ENCODE assay signal across 24 cellular contexts in genomic region chr10:17731331-17731730, GRCh38. TPM values are rescaled to one million over a fixed set of nuclear protein-coding genes. Genes with fewer than 3 reads are reported as not detected.
DNase-seq lines count a peak whose midpoint lies in the region; ATAC-seq and TF ChIP-seq lines count a peak whose summit lies in the region.
"Had no signal": no experiment of that assay in that cellular context is flagged by ENCODE, and none has a peak within 500 bp of the region (broad histone marks: within the 10 kb centered on the region; RNA-seq: fewer than 3 reads in every experiment).

No MANE protein-coding gene starts in this region.

- CTCF ChIA-PET in WTC11 (lab: Charles Lee) = interaction anchor here (0.6 to 0.7 kb wide), 3 partner anchors 18 to 504 kb away, joined by 3 to 4 read pairs (median 3); no protein-coding TSS in a partner anchor

- peak overlapping the region; percentile 9; the same call in 1 of the 2 replicates for H3K27ac Mint-ChIP-seq in WTC11
- H3K27ac Mint-ChIP-seq in dendritic cell treated with granulocyte-macrophage colony-stimulating factor and Interleukin-4, amounts not matched to agents 40 ng/mL and 50 ng/mL, for 4 days = peak overlapping the region; percentile 45
- H3K27ac Mint-ChIP-seq: CD14-positive monocyte; CD4-positive, alpha-beta T cell; CD8-positive, alpha-beta memory T cell; HFFc6 had no signal

- ATAC-seq in heart left ventricle (no peak), WTC11 (no peak)
- ATAC-seq: A549, GM23338 had no signal

- peaks cover 0 to 20% (median 8%) of the 10 kb centered on the region in 12 donors for H3K4me1 ChIP-seq in heart left ventricle
- peaks cover 0 to 12% of the 10 kb centered on the region in 2 donors for H3K4me1 ChIP-seq in right atrium auricular region
- peaks cover 6 to 11% of the 10 kb centered on the region in 2 donors for H3K4me1 ChIP-seq in mucosa of rectum (ENCODE audit: control insufficient read depth in 2 of 2, insufficient read depth in 2 of 2, low read length in 2 of 2)
- H3K4me1 ChIP-seq: A549, BE2C, HAP-1 had no signal

- H3K4me1 Mint-ChIP-seq in WTC11 = no peaks in the 10 kb centered on the region
- H3K4me1 Mint-ChIP-seq in dendritic cell treated with granulocyte-macrophage colony-stimulating factor and Interleukin-4, amounts not matched to agents 40 ng/mL and 50 ng/mL, for 4 days (ENCODE audit: low read depth) = peaks cover 21% of the 10 kb centered on the region
- H3K4me1 Mint-ChIP-seq: CD8-positive, alpha-beta memory T cell; GM23338 had no signal

- TF ChIP-seq POLR2A in heart left ventricle (IDR thresholded peaks at IDR 0.05) = no peak

- H3K27me3 Mint-ChIP-seq in WTC11 (ENCODE audit: low read depth) = no peaks in the 10 kb centered on the region
- no peaks in the 10 kb centered on the region for H3K27me3 Mint-ChIP-seq in dendritic cell treated with granulocyte-macrophage colony-stimulating factor and Interleukin-4, amounts not matched to agents 40 ng/mL and 50 ng/mL, for 4 days
- H3K27me3 Mint-ChIP-seq: CD4-positive, alpha-beta T cell; CD8-positive, alpha-beta memory T cell had no signal

- intact Hi-C loops in heart left ventricle (cut with DNase I) = loop anchor here in 2 of 10 donors (2.0 to 10.0 kb wide), 2 partner anchors 115 to 483 kb away; partner anchors contain the start of gene HACD1 (in 1 of the 2)
- intact Hi-C loops in dendritic cell treated with granulocyte-macrophage colony-stimulating factor and Interleukin-4, amounts not matched to agents 40 ng/mL and 50 ng/mL, for 4 days (cut with micrococcal nuclease) = no loop called here

- no peak overlapping the region for H3K4me3 Mint-ChIP-seq in WTC11
- no peak overlapping the region for H3K4me3 Mint-ChIP-seq in dendritic cell treated with granulocyte-macrophage colony-stimulating factor and Interleukin-4, amounts not matched to agents 40 ng/mL and 50 ng/mL, for 4 days
- H3K4me3 Mint-ChIP-seq: CD14-positive monocyte; CD4-positive, alpha-beta T cell; CD8-positive, alpha-beta memory T cell; GM23338; HFFc6 had no signal

- 69 to 79% (median 70%) methylated on average over 3 of the region's 3 CpGs for WGBS in heart left ventricle, 4 donors

- DNase-seq in heart left ventricle (no peak), right atrium auricular region (ENCODE audit: low spot score) (no peak), WTC11 (ENCODE audit: low spot score) (no peak), cerebellum (ENCODE audit: low spot score) (no peak), islet precursor cell (no peak), GM10266 (ENCODE audit: extremely low spot score) (no peak)
- DNase-seq: 8988T; ACHN; AML-193; BE2C; CD4-positive, alpha-beta T cell; CD8-positive, alpha-beta memory T cell; DMS 273 treated with DMSO at 0.1 percent for 48 hours; DMS79; EL; GDM1; HFFc6 had no signal

- H3K9ac ChIP-seq in mucosa of rectum (ENCODE audit: low read depth in 1 of 2, low read length in 2 of 2) = peak overlapping the region in 1 of 2 donors; percentile 26
- H3K9ac ChIP-seq: BLaER1 treated with 17β-estradiol and CSF1 and Interleukin-3, amounts not matched to agents 10 nM and 100 nM had no signal

- no peaks in the 10 kb centered on the region for H3K9me3 Mint-ChIP-seq in WTC11
- no peaks in the 10 kb centered on the region for H3K9me3 Mint-ChIP-seq in dendritic cell treated with granulocyte-macrophage colony-stimulating factor and Interleukin-4, amounts not matched to agents 40 ng/mL and 50 ng/mL, for 4 days
- H3K9me3 Mint-ChIP-seq: CD14-positive monocyte; CD4-positive, alpha-beta T cell; CD8-positive, alpha-beta memory T cell; GM23338; HFFc6 had no signal

- POLR2A ChIA-PET in WTC11 (lab: Charles Lee) = no interaction called here

- TF ChIP-seq CTCF in heart left ventricle (IDR thresholded peaks at IDR 0.05) (no peak), right atrium auricular region (IDR thresholded peaks at IDR 0.05) (no peak), WTC11 (IDR thresholded peaks at IDR 0.05) (no peak), GM10266 (IDR thresholded peaks at IDR 0.05; ENCODE audit: control insufficient read depth, insufficient read depth, low read depth, missing control alignments) (no peak)

- H3K36me3 Mint-ChIP-seq in WTC11 = no peaks in the 10 kb centered on the region
- H3K36me3 Mint-ChIP-seq in dendritic cell treated with granulocyte-macrophage colony-stimulating factor and Interleukin-4, amounts not matched to agents 40 ng/mL and 50 ng/mL, for 4 days (ENCODE audit: low read depth) = no peaks in the 10 kb centered on the region
- H3K36me3 Mint-ChIP-seq: CD14-positive monocyte; CD8-positive, alpha-beta memory T cell had no signal

- H3K27ac ChIP-seq in heart left ventricle (peak overlapping the region in 8 of 12 donors; percentile 16 to 77 (median 72)), right atrium auricular region (peak overlapping the region in 1 of 2 donors; percentile 38), mucosa of rectum (ENCODE audit: low read depth in 2 of 2, low read length in 2 of 2) (peak overlapping the region in 1 of 2 donors; percentile 17)
- H3K27ac ChIP-seq: A549; BLaER1 treated with 17β-estradiol and CSF1 and Interleukin-3, amounts not matched to agents 10 nM and 100 nM had no signal

- H3K4me3 ChIP-seq in heart left ventricle = no peak overlapping the region
- H3K4me3 ChIP-seq in right atrium auricular region = no peak overlapping the region
- peak overlapping the region; percentile 20 to 24 for H3K4me3 ChIP-seq in mucosa of rectum (ENCODE audit: low read length in 2 of 2)
- H3K4me3 ChIP-seq: A549; BLaER1 treated with 17β-estradiol and CSF1 and Interleukin-3, amounts not matched to agents 10 nM and 100 nM; GM23338; HAP-1 had no signal

- H3K36me3 ChIP-seq in heart left ventricle (no peaks in the 10 kb centered on the region), right atrium auricular region (no peaks in the 10 kb centered on the region), mucosa of rectum (ENCODE audit: control insufficient read depth in 2 of 2, insufficient read depth in 2 of 2, low read length in 2 of 2) (no peaks in the 10 kb centered on the region)
- H3K36me3 ChIP-seq: BE2C; BLaER1 treated with 17β-estradiol and CSF1 and Interleukin-3, amounts not matched to agents 10 nM and 100 nM; HAP-1 had no signal

- H3K27me3 ChIP-seq in heart left ventricle (no peaks in the 10 kb centered on the region), right atrium auricular region (no peaks in the 10 kb centered on the region), mucosa of rectum (ENCODE audit: control insufficient read depth in 2 of 2, insufficient read depth in 2 of 2, low read length in 2 of 2) (no peaks in the 10 kb centered on the region)
- H3K27me3 ChIP-seq: BE2C; BLaER1 treated with 17β-estradiol and CSF1 and Interleukin-3, amounts not matched to agents 10 nM and 100 nM had no signal

- H3K9me3 ChIP-seq in heart left ventricle (no peaks in the 10 kb centered on the region), right atrium auricular region (no peaks in the 10 kb centered on the region), mucosa of rectum (ENCODE audit: control insufficient read depth in 2 of 2, low read length in 2 of 2) (no peaks in the 10 kb centered on the region)
- H3K9me3 ChIP-seq: A549; BE2C; BLaER1 treated with 17β-estradiol and CSF1 and Interleukin-3, amounts not matched to agents 10 nM and 100 nM; HAP-1 had no signal

TF ChIP-seq in WTC11, 78 proteins besides CTCF, POLR2A, EP300 and RAD21:
- TF ChIP-seq ZMAT4 (CRISPR knock-in tag; IDR thresholded peaks at IDR 0.05) (no peak), MXD4 (CRISPR knock-in tag; IDR thresholded peaks at IDR 0.05; ENCODE audit: borderline replicate concordance) (no peak), NFE2L1 (CRISPR knock-in tag; IDR thresholded peaks at IDR 0.05) (no peak), ZNF416 (CRISPR knock-in tag; IDR thresholded peaks at IDR 0.05) (no peak), JAZF1 (CRISPR knock-in tag; IDR thresholded peaks at IDR 0.05) (no peak), RORB (CRISPR knock-in tag; IDR thresholded peaks at IDR 0.05) (no peak), ZBTB21 (CRISPR knock-in tag; IDR thresholded peaks at IDR 0.05; ENCODE audit: borderline replicate concordance) (no peak)
- TF ChIP-seq, protein P1, sequence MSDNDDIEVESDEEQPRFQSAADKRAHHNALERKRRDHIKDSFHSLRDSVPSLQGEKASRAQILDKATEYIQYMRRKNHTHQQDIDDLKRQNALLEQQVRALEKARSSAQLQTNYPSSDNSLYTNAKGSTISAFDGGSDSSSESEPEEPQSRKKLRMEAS (CRISPR knock-in tag; IDR thresholded peaks at IDR 0.05) = no peak

RNA-seq across cellular contexts. Expression of gene TMEM236, which starts 20.7 kb away (rescaled TPM):
- total RNA-seq in heart left ventricle = 1 to 10 TPM in 1 of 9 donors, under 1 TPM in 8; 0.09 to 3.2 (median 0.44) TPM
- polyA plus RNA-seq in heart left ventricle = under 1 TPM; 0.23 to 0.25 TPM
- total RNA-seq in right atrium auricular region = under 1 TPM; 0.41 to 0.90 TPM
- 0.04 TPM in 1 of 3 replicates, not detected in the others for total RNA-seq in WTC11 (2021)
- 0.18 TPM for total RNA-seq in cerebellum
- polyA plus RNA-seq: CD14-positive monocyte; CD8-positive, alpha-beta memory T cell had no signal

Comparison
In these comparisons a context has a peak if more than half of its experiments do, and no peak if none do; other contexts are left out.
1. H3K4me3 ChIP-seq: peak in mucosa of rectum (2 of 2); none in heart left ventricle (0 of 12) and right atrium auricular region (0 of 2).